12 cellular contexts compared by ENCODE assay signal in the genomic region with DNA sequence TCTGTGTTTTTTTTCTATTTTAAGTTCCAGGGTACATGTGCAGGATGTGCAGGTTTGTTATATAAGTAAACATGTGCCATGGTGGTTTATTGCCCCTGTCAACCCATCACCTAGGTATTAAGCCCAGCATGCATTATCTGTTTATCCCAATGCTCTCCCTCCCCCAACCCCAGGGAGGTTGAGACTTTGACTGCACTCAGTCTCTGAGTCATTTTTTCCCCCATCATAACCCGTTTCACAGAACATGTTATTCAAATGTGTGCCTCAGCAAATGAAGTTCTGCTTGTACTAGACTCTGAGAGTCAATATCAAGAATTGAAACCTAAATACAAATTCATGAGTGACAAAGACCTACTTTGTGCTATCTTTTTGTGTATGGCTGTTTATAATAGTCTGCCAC.
DNase-seq lines count a peak whose midpoint lies in the region; ATAC-seq lines count a peak whose summit lies in the region.
"Had no signal": no experiment of that assay in that cellular context is flagged by ENCODE, and none has a peak within 500 bp of the region (broad histone marks: within the 10 kb centered on the region; RNA-seq: fewer than 3 reads in every experiment).

No MANE protein-coding gene starts in this region.

- H3K4me3 Mint-ChIP-seq in activated CD4-positive, alpha-beta memory T cell treated with anti-CD3 and anti-CD28 coated beads for 36 hours, result no peak overlapping the region
- no peak overlapping the region for H3K4me3 Mint-ChIP-seq in activated CD4-positive, alpha-beta memory T cell treated with anti-CD3 and anti-CD28 coated beads, Interleukin-2, amount 10 ng/mL, durations not matched to agents 7 days and 5 days
- no peak overlapping the region for H3K4me3 Mint-ChIP-seq in activated naive CD4-positive, alpha-beta T cell treated with anti-CD3 and anti-CD28 coated beads, Interleukin-2, amount 50 U/mL, for 24 hours
- H3K4me3 Mint-ChIP-seq: GM23338 had no signal

- POLR2A ChIA-PET in activated CD4-positive, alpha-beta memory T cell treated with anti-CD3 and anti-CD28 coated beads for 36 hours (lab: Charles Lee), result no interaction called here
- POLR2A ChIA-PET in activated CD4-positive, alpha-beta memory T cell treated with anti-CD3 and anti-CD28 coated beads, Interleukin-2, amount 10 ng/mL, durations not matched to agents 7 days and 5 days (lab: Charles Lee), result no interaction called here

- peaks cover 23% of the 10 kb centered on the region for H3K4me1 Mint-ChIP-seq in activated CD4-positive, alpha-beta memory T cell treated with anti-CD3 and anti-CD28 coated beads for 36 hours (ENCODE audit: low read depth)
- H3K4me1 Mint-ChIP-seq in activated CD4-positive, alpha-beta memory T cell treated with anti-CD3 and anti-CD28 coated beads, Interleukin-2, amount 10 ng/mL, durations not matched to agents 7 days and 5 days, result peaks cover 16% of the 10 kb centered on the region
- H3K4me1 Mint-ChIP-seq in activated naive CD4-positive, alpha-beta T cell treated with anti-CD3 and anti-CD28 coated beads, Interleukin-2, amount 50 U/mL, for 24 hours, result peaks cover 28% of the 10 kb centered on the region

- H3K27ac Mint-ChIP-seq in activated CD4-positive, alpha-beta memory T cell treated with anti-CD3 and anti-CD28 coated beads for 36 hours, result peak overlapping the region; percentile 25
- H3K27ac Mint-ChIP-seq in activated CD4-positive, alpha-beta memory T cell treated with anti-CD3 and anti-CD28 coated beads, Interleukin-2, amount 10 ng/mL, durations not matched to agents 7 days and 5 days, result no peak overlapping the region
- H3K27ac Mint-ChIP-seq in activated naive CD4-positive, alpha-beta T cell treated with anti-CD3 and anti-CD28 coated beads, Interleukin-2, amount 50 U/mL, for 24 hours, result peak overlapping the region; percentile 30
- H3K27ac Mint-ChIP-seq: GM23338 had no signal

- H3K36me3 Mint-ChIP-seq in activated CD4-positive, alpha-beta memory T cell treated with anti-CD3 and anti-CD28 coated beads for 36 hours, result no peaks in the 10 kb centered on the region
- H3K36me3 Mint-ChIP-seq in activated CD4-positive, alpha-beta memory T cell treated with anti-CD3 and anti-CD28 coated beads, Interleukin-2, amount 10 ng/mL, durations not matched to agents 7 days and 5 days (ENCODE audit: low read depth), result no peaks in the 10 kb centered on the region
- H3K36me3 Mint-ChIP-seq in activated naive CD4-positive, alpha-beta T cell treated with anti-CD3 and anti-CD28 coated beads, Interleukin-2, amount 50 U/mL, for 24 hours, result peaks cover under 1% of the 10 kb centered on the region

- no peaks in the 10 kb centered on the region for H3K27me3 Mint-ChIP-seq in activated CD4-positive, alpha-beta memory T cell treated with anti-CD3 and anti-CD28 coated beads for 36 hours
- no peaks in the 10 kb centered on the region for H3K27me3 Mint-ChIP-seq in activated CD4-positive, alpha-beta memory T cell treated with anti-CD3 and anti-CD28 coated beads, Interleukin-2, amount 10 ng/mL, durations not matched to agents 7 days and 5 days
- H3K27me3 Mint-ChIP-seq in activated naive CD4-positive, alpha-beta T cell treated with anti-CD3 and anti-CD28 coated beads, Interleukin-2, amount 50 U/mL, for 24 hours, result no peaks in the 10 kb centered on the region

- H3K9me3 Mint-ChIP-seq in activated CD4-positive, alpha-beta memory T cell treated with anti-CD3 and anti-CD28 coated beads for 36 hours, result no peaks in the 10 kb centered on the region
- H3K9me3 Mint-ChIP-seq in activated CD4-positive, alpha-beta memory T cell treated with anti-CD3 and anti-CD28 coated beads, Interleukin-2, amount 10 ng/mL, durations not matched to agents 7 days and 5 days, result no peaks in the 10 kb centered on the region
- no peaks in the 10 kb centered on the region for H3K9me3 Mint-ChIP-seq in activated naive CD4-positive, alpha-beta T cell treated with anti-CD3 and anti-CD28 coated beads, Interleukin-2, amount 50 U/mL, for 24 hours
- H3K9me3 Mint-ChIP-seq: GM23338 had no signal

- intact Hi-C loops in activated CD4-positive, alpha-beta memory T cell treated with anti-CD3 and anti-CD28 coated beads for 36 hours (cut with micrococcal nuclease), result no loop called here

- peak; percentile 49 for DNase-seq in activated CD4-positive, alpha-beta memory T cell treated with anti-CD3 and anti-CD28 coated beads for 36 hours
- DNase-seq in activated CD4-positive, alpha-beta memory T cell treated with anti-CD3 and anti-CD28 coated beads, Interleukin-2, amount 10 ng/mL, durations not matched to agents 7 days and 5 days, result no peak
- peak; percentile 4 to 6 (median 6) for DNase-seq in stimulated activated CD4-positive, alpha-beta T cell treated with anti-CD3 and anti-CD28 coated beads, TNF-alpha, amount 100 ng/mL, for 24 hours (ENCODE audit: low read depth in 3 of 3)
- DNase-seq in HuH-7.5 (ENCODE audit: low spot score), result no peak
- DNase-seq: anterior cingulate cortex, left ventricle myocardium superior, NCI-H524 had no signal

- CTCF ChIA-PET in activated CD4-positive, alpha-beta memory T cell treated with anti-CD3 and anti-CD28 coated beads for 36 hours (lab: Charles Lee), result no interaction called here
- CTCF ChIA-PET in activated CD4-positive, alpha-beta memory T cell treated with anti-CD3 and anti-CD28 coated beads, Interleukin-2, amount 10 ng/mL, durations not matched to agents 7 days and 5 days (lab: Charles Lee), result no interaction called here

- ATAC-seq in HG03354 (IDR thresholded peaks at IDR 0.05; ENCODE audit: poor library complexity, severe bottlenecking, unreplicated experiment) (peak; percentile 56), HG03342 (IDR thresholded peaks at IDR 0.05; ENCODE audit: unreplicated experiment) (no peak), GM18870 (IDR thresholded peaks at IDR 0.05; ENCODE audit: unreplicated experiment) (no peak)
- ATAC-seq: GM23338, left ventricle myocardium superior had no signal

Comparison
In these comparisons a context has a peak if more than half of its experiments do, and no peak if none do; other contexts are left out.
1. DNase-seq: peak in activated CD4-positive, alpha-beta memory T cell treated with anti-CD3 and anti-CD28 coated beads for 36 hours (single experiment) and stimulated activated CD4-positive, alpha-beta T cell treated with anti-CD3 and anti-CD28 coated beads, TNF-alpha, amount 100 ng/mL, for 24 hours (3 of 3); none in activated CD4-positive, alpha-beta memory T cell treated with anti-CD3 and anti-CD28 coated beads, Interleukin-2, amount 10 ng/mL, durations not matched to agents 7 days and 5 days (single experiment) and HuH-7.5 (single experiment).